17 cellular contexts compared by ENCODE assay signal in the genomic region with DNA sequence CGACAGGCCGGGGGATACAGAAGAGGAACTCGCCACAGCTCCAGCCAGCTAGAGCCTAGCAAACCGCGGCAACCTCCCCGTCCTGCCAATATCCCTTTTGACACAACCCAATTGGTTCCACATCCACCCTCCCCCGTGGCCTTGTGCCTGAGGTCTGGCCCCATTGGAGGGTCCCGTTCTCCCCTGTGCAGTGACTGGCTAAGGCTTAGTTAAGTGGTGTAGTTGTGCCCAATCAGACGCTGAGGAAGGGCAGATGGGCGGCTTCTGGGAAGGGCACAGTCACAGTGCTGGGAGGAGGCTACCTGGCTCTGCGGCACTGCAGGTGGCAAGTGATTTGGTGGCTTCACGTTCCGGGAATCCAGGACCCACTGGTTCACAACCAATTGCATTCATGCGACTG.
"Had no signal": no experiment of that assay in that cellular context is flagged by ENCODE, and none has a peak within 500 bp of the region (broad histone marks: within the 10 kb centered on the region; RNA-seq: fewer than 3 reads in every experiment).

No MANE protein-coding gene starts in this region.

- H3K4me1 ChIP-seq: thyroid gland had no signal

- H3K27ac Mint-ChIP-seq: naive B cell, nephron, type B pancreatic cell had no signal

- H3K9me3 ChIP-seq: esophagus squamous epithelium, thyroid gland had no signal

- H3K27me3 Mint-ChIP-seq: naive B cell, type B pancreatic cell had no signal

- H3K27me3 ChIP-seq: esophagus squamous epithelium, hepatocyte, thyroid gland had no signal

- H3K36me3 Mint-ChIP-seq: naive B cell, type B pancreatic cell had no signal

- DNase-seq: effector memory CD4-positive, alpha-beta T cell; esophagus squamous epithelium; foreskin fibroblast; kidney; left cardiac atrium; mesendoderm; naive B cell; posterior cingulate gyrus; small intestine; stimulated activated CD4-positive, alpha-beta T cell treated with anti-CD3 and anti-CD28 coated beads, Interleukin-12 subunit alpha, Interleukin-12 subunit beta, amount 100 ng/mL, for 4 hours; stimulated activated naive CD4-positive, alpha-beta T cell treated with Interleukin-2 at 50 U/mL for 16 hours; thyroid gland had no signal

- H3K36me3 ChIP-seq: thyroid gland had no signal

- ATAC-seq: left cardiac atrium had no signal

- H3K4me3 Mint-ChIP-seq: naive B cell, nephron, type B pancreatic cell had no signal

- H3K4me1 Mint-ChIP-seq: naive B cell had no signal

- H3K27ac ChIP-seq: epithelial cell of prostate, hepatocyte, thyroid gland had no signal

- H3K4me3 ChIP-seq: esophagus squamous epithelium, hepatocyte, thyroid gland had no signal

- H3K9me3 Mint-ChIP-seq: naive B cell, nephron, type B pancreatic cell had no signal

- FAIRE-seq: kidney, small intestine, urothelium cell line had no signal
